Comparison of ENCODE assay signal across 8 cellular contexts in genomic region chrX:41086627-41086932, GRCh38. TPM values are rescaled to one million over a fixed set of nuclear protein-coding genes. Genes with fewer than 3 reads are reported as not detected.
A peak's percentile ranks its signal among the peaks of the same experiment; 100 is the strongest.
DNase-seq lines count a peak whose midpoint lies in the region; ATAC-seq lines count a peak whose summit lies in the region.

No MANE protein-coding gene starts in this region.

- DNase-seq in activated CD4-positive, alpha-beta T cell treated with anti-CD3 and anti-CD28 coated beads for 36 hours = no peak
- DNase-seq in activated CD4-positive, alpha-beta T cell treated with anti-CD3 and anti-CD28 coated beads for 1 hour = no peak
- peak; percentile 65 for DNase-seq in activated CD4-positive, alpha-beta memory T cell treated with anti-CD3 and anti-CD28 coated beads for 36 hours
- DNase-seq in iPS DF 6.9 (ENCODE audit: low read depth, low spot score) (no peak), amygdala (lab: John Stamatoyannopoulos, UW) (no peak)
- no peak for DNase-seq in stimulated activated naive CD4-positive, alpha-beta T cell treated with Interleukin-2 at 50 U/mL for 16 hours (lab: John Stamatoyannopoulos, UW)

- CTCF ChIA-PET in activated CD4-positive, alpha-beta T cell treated with anti-CD3 and anti-CD28 coated beads for 36 hours (lab: Charles Lee) = interaction anchor here (1.6 kb wide), 1 partner anchor 10 kb away, joined by 5 read pairs; no protein-coding TSS in a partner anchor
- CTCF ChIA-PET in activated CD4-positive, alpha-beta memory T cell treated with anti-CD3 and anti-CD28 coated beads for 36 hours (lab: Charles Lee) = interaction anchor here (1.3 to 3.4 kb wide), 2 partner anchors 10 to 29 kb away, joined by 3 to 23 read pairs; no protein-coding TSS in a partner anchor

- H3K27me3 Mint-ChIP-seq in activated CD4-positive, alpha-beta T cell treated with anti-CD3 and anti-CD28 coated beads for 36 hours = no peaks in the 10 kb centered on the region
- no peaks in the 10 kb centered on the region for H3K27me3 Mint-ChIP-seq in activated CD4-positive, alpha-beta memory T cell treated with anti-CD3 and anti-CD28 coated beads for 36 hours
- no peaks in the 10 kb centered on the region for H3K27me3 Mint-ChIP-seq in stimulated activated memory B cell treated with anti-CD40 and anti-IgM and Interleukin-4, amounts not matched to agents 10 μg/mL and 1 μg/mL and 100 μg/mL, for 72 hours

- H3K9me3 ChIP-seq in iPS DF 6.9 (ENCODE audit: control insufficient read depth, insufficient read depth, low read length) = no peaks in the 10 kb centered on the region

- H3K27ac Mint-ChIP-seq in activated CD4-positive, alpha-beta T cell treated with anti-CD3 and anti-CD28 coated beads for 36 hours = peak overlapping the region; percentile 91
- H3K27ac Mint-ChIP-seq in activated CD4-positive, alpha-beta memory T cell treated with anti-CD3 and anti-CD28 coated beads for 36 hours = peak overlapping the region; percentile 100
- H3K27ac Mint-ChIP-seq in stimulated activated memory B cell treated with anti-CD40 and anti-IgM and Interleukin-4, amounts not matched to agents 10 μg/mL and 1 μg/mL and 100 μg/mL, for 72 hours = peak overlapping the region; percentile 99

- ATAC-seq in activated CD4-positive, alpha-beta T cell treated with anti-CD3 and anti-CD28 coated beads for 36 hours = no peak
- ATAC-seq in stimulated activated memory B cell treated with anti-CD40 and anti-IgM and Interleukin-4, amounts not matched to agents 10 μg/mL and 1 μg/mL and 100 μg/mL, for 72 hours = no peak
- no peak for ATAC-seq in HG03432 (IDR thresholded peaks at IDR 0.05; ENCODE audit: unreplicated experiment)

- peaks cover 35% of the 10 kb centered on the region for H3K4me1 Mint-ChIP-seq in activated CD4-positive, alpha-beta T cell treated with anti-CD3 and anti-CD28 coated beads for 36 hours
- H3K4me1 Mint-ChIP-seq in activated CD4-positive, alpha-beta memory T cell treated with anti-CD3 and anti-CD28 coated beads for 36 hours (ENCODE audit: low read depth) = peaks cover 35% of the 10 kb centered on the region
- peaks cover 23% of the 10 kb centered on the region for H3K4me1 Mint-ChIP-seq in stimulated activated memory B cell treated with anti-CD40 and anti-IgM and Interleukin-4, amounts not matched to agents 10 μg/mL and 1 μg/mL and 100 μg/mL, for 72 hours

- peaks cover 10% of the 10 kb centered on the region for H3K36me3 Mint-ChIP-seq in activated CD4-positive, alpha-beta T cell treated with anti-CD3 and anti-CD28 coated beads for 36 hours (ENCODE audit: low read depth)
- peaks cover 6% of the 10 kb centered on the region for H3K36me3 Mint-ChIP-seq in activated CD4-positive, alpha-beta memory T cell treated with anti-CD3 and anti-CD28 coated beads for 36 hours
- peaks cover 8% of the 10 kb centered on the region for H3K36me3 Mint-ChIP-seq in stimulated activated memory B cell treated with anti-CD40 and anti-IgM and Interleukin-4, amounts not matched to agents 10 μg/mL and 1 μg/mL and 100 μg/mL, for 72 hours

- H3K4me3 Mint-ChIP-seq in activated CD4-positive, alpha-beta T cell treated with anti-CD3 and anti-CD28 coated beads for 36 hours = peak overlapping the region; percentile 80
- peak overlapping the region; percentile 80 for H3K4me3 Mint-ChIP-seq in activated CD4-positive, alpha-beta memory T cell treated with anti-CD3 and anti-CD28 coated beads for 36 hours
- peak overlapping the region; percentile 92 for H3K4me3 Mint-ChIP-seq in stimulated activated memory B cell treated with anti-CD40 and anti-IgM and Interleukin-4, amounts not matched to agents 10 μg/mL and 1 μg/mL and 100 μg/mL, for 72 hours

- no peaks in the 10 kb centered on the region for H3K27me3 ChIP-seq in iPS DF 6.9 (ENCODE audit: control insufficient read depth, insufficient read depth, low read length)

- H3K27ac ChIP-seq in iPS DF 6.9 (ENCODE audit: low read length) = no peak overlapping the region

- peak overlapping the region; percentile 96 for H3K4me3 ChIP-seq in iPS DF 6.9 (ENCODE audit: low read length)

- WGBS in iPS DF 6.9 (ENCODE audit: insufficient coverage, insufficient read length) = no CpG with 5 or more reads among the region's 11 CpGs

- intact Hi-C loops in activated CD4-positive, alpha-beta T cell treated with anti-CD3 and anti-CD28 coated beads for 36 hours (cut with DNase I, micrococcal nuclease) = loop anchor here (5.0 to 10.0 kb wide), 4 partner anchors 74 to 982 kb away; partner anchors contain the start of genes CXorf38 (in 1 of the 2) and DDX3X (in 1 of the 2)
- intact Hi-C loops in activated CD4-positive, alpha-beta memory T cell treated with anti-CD3 and anti-CD28 coated beads for 36 hours (cut with micrococcal nuclease) = loop anchor here (10.0 kb wide), 2 partner anchors 502 to 912 kb away; partner anchors contain the start of gene ATP6AP2

- no peaks in the 10 kb centered on the region for H3K9me3 Mint-ChIP-seq in activated CD4-positive, alpha-beta T cell treated with anti-CD3 and anti-CD28 coated beads for 36 hours (ENCODE audit: low read depth)
- H3K9me3 Mint-ChIP-seq in activated CD4-positive, alpha-beta memory T cell treated with anti-CD3 and anti-CD28 coated beads for 36 hours = no peaks in the 10 kb centered on the region
- H3K9me3 Mint-ChIP-seq in stimulated activated memory B cell treated with anti-CD40 and anti-IgM and Interleukin-4, amounts not matched to agents 10 μg/mL and 1 μg/mL and 100 μg/mL, for 72 hours = no peaks in the 10 kb centered on the region

- H3K4me1 ChIP-seq in iPS DF 6.9 (ENCODE audit: control insufficient read depth, insufficient read depth, low read length) = no peaks in the 10 kb centered on the region

- POLR2A ChIA-PET in activated CD4-positive, alpha-beta T cell treated with anti-CD3 and anti-CD28 coated beads for 36 hours (lab: Charles Lee) = interaction anchor here (0.7 to 1.8 kb wide), 3 partner anchors 10 to 31 kb away, joined by 3 to 6 read pairs (median 3); no protein-coding TSS in a partner anchor
- POLR2A ChIA-PET in activated CD4-positive, alpha-beta memory T cell treated with anti-CD3 and anti-CD28 coated beads for 36 hours (lab: Charles Lee) = interaction anchor here (2.8 kb wide), 1 partner anchor 31 kb away, joined by 13 read pairs; no protein-coding TSS in a partner anchor

- no peaks in the 10 kb centered on the region; the same call in 1 of the 2 replicates for H3K36me3 ChIP-seq in iPS DF 6.9 (ENCODE audit: control insufficient read depth, insufficient read depth, low read length)

RNA-seq across cellular contexts. Expression of gene USP9X, which starts 1.3 kb away (rescaled TPM):
- total RNA-seq in activated CD4-positive, alpha-beta T cell treated with anti-CD3 and anti-CD28 coated beads for 36 hours = 10 to 100 TPM; 53.9 to 60.6 TPM
- 10 to 100 TPM; 55.8 to 57.5 TPM for total RNA-seq in activated CD4-positive, alpha-beta memory T cell treated with anti-CD3 and anti-CD28 coated beads for 36 hours
